26 cellular contexts compared by ENCODE assay signal in the genomic region with DNA sequence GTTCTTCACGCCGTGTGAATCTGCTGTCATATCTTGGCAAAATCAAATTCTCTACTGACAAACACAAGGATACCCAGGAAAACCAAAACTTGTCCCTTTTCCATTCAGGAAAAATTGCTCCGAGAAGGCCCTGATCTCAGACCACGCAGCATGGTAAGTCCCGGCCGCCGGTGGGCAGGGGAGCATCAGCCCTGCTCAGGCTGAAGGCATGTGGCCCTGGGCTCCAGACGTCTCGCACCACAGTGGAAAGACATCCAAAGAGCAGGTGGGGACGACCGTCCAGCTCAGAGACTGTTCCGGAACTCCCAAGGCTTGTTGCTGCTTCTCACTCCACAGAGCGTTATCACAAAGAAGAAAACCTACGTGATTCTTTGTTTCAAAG. TPM values are rescaled to one million over a fixed set of nuclear protein-coding genes. Genes with fewer than 3 reads are reported as not detected.
"Had no signal": no experiment of that assay in that cellular context is flagged by ENCODE, and none has a peak within 500 bp of the region (broad histone marks: within the 10 kb centered on the region; RNA-seq: fewer than 3 reads in every experiment).

No MANE protein-coding gene starts in this region.

- H3K27me3 ChIP-seq: ascending aorta, body of pancreas, Peyer's patch had no signal

- H3K9me3 ChIP-seq: ascending aorta, body of pancreas, Peyer's patch had no signal

- H3K27ac ChIP-seq: ascending aorta, body of pancreas, KMS-11, Peyer's patch, RWPE1 had no signal

- H3K9ac ChIP-seq: KMS-11 had no signal

- H3K4me3 ChIP-seq: ascending aorta, body of pancreas, Peyer's patch had no signal

- ATAC-seq: activated naive CD4-positive, alpha-beta T cell treated with anti-CD3 and anti-CD28 coated beads, Interleukin-2, amount 50 U/mL, for 72 hours; activated naive CD8-positive, alpha-beta T cell treated with anti-CD3 and anti-CD28 coated beads, Interleukin-2, amount 50 U/mL, for 24 hours; activated T-cell treated with anti-CD3 and anti-CD28 coated beads, Interleukin-2, amount 50 U/mL, for 4 hours; body of pancreas had no signal

- H3K4me1 ChIP-seq: body of pancreas, Peyer's patch had no signal

- DNase-seq: activated CD4-positive, alpha-beta memory T cell treated with anti-CD3 and anti-CD28 coated beads for 36 hours; activated CD4-positive, alpha-beta T cell treated with anti-CD3 and anti-CD28 coated beads, Interleukin-2, amount 10 ng/mL, durations not matched to agents 7 days and 5 days; activated CD4-positive, CD25-positive, alpha-beta regulatory T cell; activated CD8-positive, alpha-beta memory T cell treated with anti-CD3 and anti-CD28 coated beads for 24 hours; activated effector memory CD4-positive, alpha-beta T cell treated with anti-CD3 and anti-CD28 coated beads, Interleukin-2, amount 50 U/mL, for 16 hours; activated naive CD4-positive, alpha-beta T cell treated with Interleukin-2 at 50 U/mL for 16 hours; activated naive CD8-positive, alpha-beta T cell treated with anti-CD3 and anti-CD28 coated beads, Interleukin-2, amount 50 U/mL, for 24 hours; activated T-cell treated with anti-CD3 and anti-CD28 coated beads, Interleukin-2, amount 50 U/mL, for 4 hours; amniotic stem cell; body of pancreas; NCI-H1092 treated with DMSO at 0.1 percent for 48 hours; NCI-H1436; NCI-H1694 treated with DMSO at 0.1 percent for 48 hours; NCI-H2081; NCI-H446; NCI-H524; Peyer's patch; SHP77 treated with DMSO at 0.1 percent for 48 hours; T-helper 2 cell; T1000 had no signal

- H3K4me2 ChIP-seq: KMS-11 had no signal

- FAIRE-seq: TTC549 had no signal

RNA-seq across cellular contexts. Expression of a gene that starts 56.8 kb away (rescaled TPM):
- total RNA-seq: activated CD4-positive, alpha-beta memory T cell treated with anti-CD3 and anti-CD28 coated beads for 36 hours; activated CD4-positive, alpha-beta T cell treated with anti-CD3 and anti-CD28 coated beads, Interleukin-2, amount 10 ng/mL, durations not matched to agents 7 days and 5 days; activated naive CD4-positive, alpha-beta T cell treated with anti-CD3 and anti-CD28 coated beads, Interleukin-2, amount 50 U/mL, for 72 hours; MCF 10A had no signal
